Comparison of ENCODE assay signal across 4 cellular contexts in genomic region chrX:107157618-107158017, GRCh38. TPM values are rescaled to one million over a fixed set of nuclear protein-coding genes. Genes with fewer than 3 reads are reported as not detected.
"Had no signal": no experiment of that assay in that cellular context is flagged by ENCODE, and none has a peak within 500 bp of the region (broad histone marks: within the 10 kb centered on the region; RNA-seq: fewer than 3 reads in every experiment).

No MANE protein-coding gene starts in this region.

RNA-seq across cellular contexts. Expression of gene NUP62CL, which starts 48.6 kb away (rescaled TPM):
- total RNA-seq: LHCN-M2, M059J had no signal

RNA-seq across cellular contexts. Expression of gene DNAAF6, which starts 48.8 kb away (rescaled TPM):
- total RNA-seq: LHCN-M2, MCF 10A, NCI-H460 had no signal
